Comparison of ENCODE assay signal across 8 cellular contexts in the genomic region with DNA sequence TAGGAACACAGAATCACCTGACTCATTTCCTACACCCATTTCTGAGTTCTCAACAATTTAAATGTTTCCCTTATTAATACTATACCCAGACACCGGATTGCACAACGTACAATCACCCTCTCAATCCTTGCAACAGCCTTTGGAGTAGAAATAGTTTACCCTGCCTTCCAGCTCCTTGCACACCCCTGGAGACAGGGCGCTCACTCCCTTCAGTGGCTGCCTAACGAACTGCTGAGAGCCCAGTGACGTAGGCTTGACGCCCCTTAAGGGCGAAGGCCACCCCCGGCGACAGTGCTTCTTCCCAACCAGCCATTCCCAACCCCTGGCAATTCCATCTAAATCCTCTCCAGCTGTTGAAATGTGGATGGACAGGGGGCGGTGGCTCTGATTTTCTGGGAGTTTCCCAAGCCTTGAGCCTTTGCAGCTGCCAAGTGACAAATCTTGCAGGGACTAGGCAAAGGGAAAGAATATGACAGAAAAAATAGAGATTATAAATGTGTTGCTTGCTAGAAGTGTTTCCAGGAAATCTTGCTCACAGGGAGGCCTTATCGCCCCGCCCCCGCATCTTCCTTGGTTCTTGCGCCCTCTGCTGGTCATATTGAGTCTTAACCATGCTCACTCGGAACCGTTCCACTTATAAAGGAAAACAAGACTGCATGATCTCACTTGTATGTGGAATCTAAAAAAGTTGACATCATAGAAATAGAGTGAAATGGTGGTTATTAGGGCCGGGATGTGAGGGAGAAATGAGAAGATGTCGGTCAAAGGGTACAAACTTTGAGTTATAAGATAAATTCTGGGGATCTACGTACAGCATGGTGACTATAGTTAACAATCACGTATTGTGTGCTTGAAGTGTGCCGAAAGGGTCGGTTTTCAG. TPM values are rescaled to one million over a fixed set of nuclear protein-coding genes. Genes with fewer than 3 reads are reported as not detected.
DNase-seq lines count a peak whose midpoint lies in the region; ATAC-seq, FAIRE-seq and TF ChIP-seq lines count a peak whose summit lies in the region.

No MANE protein-coding gene starts in this region.

- no peak overlapping the region for H3K4me3 ChIP-seq in AG04450 (ENCODE audit: low read depth, low read length)
- no peak overlapping the region for H3K4me3 ChIP-seq in astrocyte of the spinal cord (ENCODE audit: low read depth, low read length)
- H3K4me3 ChIP-seq in smooth muscle cell, result no peak overlapping the region

- peaks cover 5% of the 10 kb centered on the region for H3F3A ChIP-seq in smooth muscle cell (ENCODE audit: low read depth)

- WGBS in smooth muscle cell (ENCODE audit: low lambda C conversion rate), result 24% methylated on average over 22 of the region's 22 CpGs

- H3K27ac ChIP-seq in AG04450 (ENCODE audit: low read depth, low read length), result no peak overlapping the region
- no peak overlapping the region for H3K27ac ChIP-seq in smooth muscle cell (ENCODE audit: low read depth)

- DNase-seq in AG04450 (ENCODE audit: low read depth, low spot score) (peak; percentile 53), GM20000 (ENCODE audit: low spot score) (peak; percentile 90), NCI-H2081 (lab: John Stamatoyannopoulos, UW) (peak; percentile 83 to 84), astrocyte of the spinal cord (ENCODE audit: low read depth, low spot score) (peak; percentile 85), hypothalamus (lab: John Stamatoyannopoulos, UW) (peak in 46 of 51 donors; percentile 2 to 82 (median 42)), smooth muscle cell (lab: John Stamatoyannopoulos, UW; ENCODE audit: unreplicated experiment) (peak; percentile 43)

- H2AFZ ChIP-seq in smooth muscle cell (ENCODE audit: low read depth), result no peak overlapping the region

- FAIRE-seq in TTC549 (lab: Jason Lieb, UNC), result peak; percentile 79

- H3K9me3 ChIP-seq in AG04450 (ENCODE audit: control insufficient read depth, insufficient read depth, low read length) (peaks cover 9% of the 10 kb centered on the region; the same call in 1 of the 2 replicates), smooth muscle cell (replicated peaks; ENCODE audit: low read depth) (no peaks in the 10 kb centered on the region)

- no peak overlapping the region for H3K9ac ChIP-seq in smooth muscle cell (ENCODE audit: low read depth)

- POLR2A ChIA-PET in AG04450 (lab: Yijun Ruan, JAX), result no interaction called here

- ATAC-seq in GM21423 (IDR thresholded peaks at IDR 0.05; ENCODE audit: unreplicated experiment), result no peak

- CTCF ChIA-PET in AG04450 (lab: Charles Lee), result interaction anchor here (0.6 to 4.6 kb wide), 12 partner anchors 9 to 388 kb away, joined by 3 to 73 read pairs (median 4); no protein-coding TSS in a partner anchor

- in situ Hi-C loops in astrocyte of the spinal cord (cut with HindIII; ENCODE audit: low sequenced_read_pairs), result no loop called here

- TF ChIP-seq CTCF in AG04450 (IDR thresholded peaks at IDR 0.05; ENCODE audit: low read depth, low read length) (peak; percentile 80), GM20000 (IDR thresholded peaks at IDR 0.05; ENCODE audit: extremely low read depth, missing control alignments) (peak; percentile 63), astrocyte of the spinal cord (IDR thresholded peaks at IDR 0.05; ENCODE audit: low read depth, low read length) (peak; percentile 79), smooth muscle cell (IDR thresholded peaks at IDR 0.05; ENCODE audit: borderline replicate concordance, insufficient read depth, poor library complexity, severe bottlenecking) (peak; percentile 82)

- H3K36me3 ChIP-seq in smooth muscle cell (ENCODE audit: low read depth), result no peaks in the 10 kb centered on the region

- H3K27me3 ChIP-seq in AG04450 (ENCODE audit: control insufficient read depth, insufficient read depth, low read length) (peaks cover 54% of the 10 kb centered on the region), smooth muscle cell (ENCODE audit: low read depth) (peaks cover 41% of the 10 kb centered on the region)

- peaks cover 16% of the 10 kb centered on the region for H3K4me1 ChIP-seq in smooth muscle cell (ENCODE audit: low read depth)

- no peaks in the 10 kb centered on the region for H4K20me1 ChIP-seq in smooth muscle cell (ENCODE audit: low read depth)

- H3K79me2 ChIP-seq in smooth muscle cell (ENCODE audit: low read depth), result no peaks in the 10 kb centered on the region

- peak overlapping the region; percentile 18 for H3K4me2 ChIP-seq in smooth muscle cell

RNA-seq across cellular contexts. Expression of a gene that starts 7.6 kb away (rescaled TPM):
- not detected in 2 replicates for polyA plus RNA-seq in AG04450 (2011; rRNA removed)
- not detected in 2 replicates for polyA minus RNA-seq in AG04450 (2011; rRNA and poly(A)+ RNA removed)
- total RNA-seq in smooth muscle cell, result 3.2 and 6.1 TPM in 2 replicates
- 6.1 and 11.5 TPM in 2 replicates for polyA plus RNA-seq in smooth muscle cell
